20 cellular contexts compared by ENCODE assay signal in genomic region chr6:122161136-122161535, GRCh38.
DNase-seq lines count a peak whose midpoint lies in the region; ATAC-seq, FAIRE-seq and TF ChIP-seq lines count a peak whose summit lies in the region.
"Had no signal": no experiment of that assay in that cellular context is flagged by ENCODE, and none has a peak within 500 bp of the region (broad histone marks: within the 10 kb centered on the region; RNA-seq: fewer than 3 reads in every experiment).

No MANE protein-coding gene starts in this region.

- ATAC-seq in A549 (no peak), IMR-90 (ENCODE audit: low read depth) (no peak), upper lobe of right lung (no peak), GM18873 (IDR thresholded peaks at IDR 0.05; ENCODE audit: low FRiP score, unreplicated experiment) (no peak)
- ATAC-seq: CD8-positive, alpha-beta T cell had no signal

- H3K18ac ChIP-seq in IMR-90 (ENCODE audit: low read depth, low read length) = no peak overlapping the region

- no peak overlapping the region for H3K4me3 ChIP-seq in A549
- no peak overlapping the region for H3K4me3 ChIP-seq in IMR-90 (ENCODE audit: insufficient read depth, low read depth, low read length)
- H3K4me3 ChIP-seq in PC-9 = no peak overlapping the region
- H3K4me3 ChIP-seq in upper lobe of right lung = no peak overlapping the region
- H3K4me3 ChIP-seq: BLaER1 treated with 17β-estradiol and CSF1 and Interleukin-3, amounts not matched to agents 10 nM and 100 nM had no signal

- TF ChIP-seq CTCF in A549 (IDR thresholded peaks at IDR 0.05) = no peak
- no peak for TF ChIP-seq CTCF in IMR-90 (conservative IDR thresholded peaks at IDR 0.05; ENCODE audit: low read depth, low read length)
- TF ChIP-seq CTCF in PC-9 (conservative IDR thresholded peaks at IDR 0.05) = no peak
- no peak for TF ChIP-seq CTCF in upper lobe of right lung (IDR thresholded peaks at IDR 0.05)

- no peak overlapping the region for H2AK5ac ChIP-seq in IMR-90 (ENCODE audit: low read depth, low read length)

- in situ Hi-C loops in IMR-90 (cut with MboI; ENCODE audit: low sequenced_read_pairs) = no loop called here

- no peak overlapping the region for H4K8ac ChIP-seq in IMR-90 (ENCODE audit: low read depth in 2 of 2, low read length in 2 of 2)

- H4K20me1 ChIP-seq in IMR-90 (ENCODE audit: insufficient read depth, low read length) (no peaks in the 10 kb centered on the region), PC-9 (ENCODE audit: insufficient read depth) (no peaks in the 10 kb centered on the region)
- H4K20me1 ChIP-seq: BLaER1 treated with 17β-estradiol and CSF1 and Interleukin-3, amounts not matched to agents 10 nM and 100 nM had no signal

- POLR2A ChIA-PET in A549 (lab: Yijun Ruan, JAX) (no interaction called here), IMR-90 (lab: Charles Lee; ENCODE audit: unreplicated experiment) (no interaction called here), PC-9 (lab: Charles Lee; ENCODE audit: unreplicated experiment) (no interaction called here)

- H2AFZ ChIP-seq in IMR-90 (replicated peaks; ENCODE audit: low read length, poor library complexity) (no peak overlapping the region), PC-9 (peak overlapping the region; percentile 33; the same call in 1 of the 2 replicates)

- FAIRE-seq in A549 (lab: Jason Lieb, UNC) = no peak
- FAIRE-seq: A204.1, D721Med, G401.6, GM12891 had no signal

- no TSS peak for BruUV-seq in IMR-90 (replicated peaks; lab: Mats Ljungman, UMichigan)
- no TSS peak for BruUV-seq in PC-9 (replicated peaks; lab: Mats Ljungman, UMichigan)

- H2BK5ac ChIP-seq in IMR-90 (ENCODE audit: low read depth, low read length, poor library complexity, severe bottlenecking) = no peak overlapping the region

- WGBS in A549 (ENCODE audit: missing lambda C conversion rate) = 18% methylated on average over 5 of the region's 5 CpGs
- WGBS in IMR-90 (ENCODE audit: extremely low coverage in 2 of 2, insufficient read length in 1 of 2), 2 experiments = 45% methylated on average over 1 of the region's 5 CpGs; no CpG with 5 or more reads in 1 of the 2 experiments

- H3K56ac ChIP-seq in IMR-90 (ENCODE audit: extremely low read depth, insufficient read depth, low read length) = no peak overlapping the region

- no peaks in the 10 kb centered on the region for H3K79me1 ChIP-seq in IMR-90 (ENCODE audit: low read depth in 1 of 2, low read length in 2 of 2)

- H3K14ac ChIP-seq in IMR-90 (replicated peaks; ENCODE audit: low read depth, low read length) = no peak overlapping the region

- DNase-seq in A549 (ENCODE audit: low read depth in 1 of 2, low spot score in 1 of 2) = no peak
- DNase-seq in IMR-90 = no peak
- DNase-seq in PC-9 = no peak
- DNase-seq in upper lobe of right lung = no peak
- no peak for DNase-seq in stimulated activated CD4-positive, alpha-beta T cell treated with anti-CD3 and anti-CD28 coated beads, Interleukin-1b, Interleukin-23, amount 100 ng/mL, for 48 hours
- DNase-seq: 8988T; AML-193; Caco-2; Calu3; CD4-positive, alpha-beta T cell; CD8-positive, alpha-beta T cell; DMS79 treated with DMSO at 0.1 percent for 48 hours; GF-D8 had no signal

- H3K27me3 ChIP-seq in IMR-90 (ENCODE audit: control insufficient read depth, insufficient read depth, low read length) = no peaks in the 10 kb centered on the region
- H3K27me3 ChIP-seq in PC-9 (ENCODE audit: insufficient read depth, low read depth) = no peaks in the 10 kb centered on the region
- H3K27me3 ChIP-seq in upper lobe of right lung = no peaks in the 10 kb centered on the region
- H3K27me3 ChIP-seq: BLaER1 treated with 17β-estradiol and CSF1 and Interleukin-3, amounts not matched to agents 10 nM and 100 nM had no signal

- H2BK15ac ChIP-seq in IMR-90 (ENCODE audit: low read depth, low read length) = no peak overlapping the region

- no peaks in the 10 kb centered on the region for H3K9me1 ChIP-seq in IMR-90 (ENCODE audit: insufficient read depth, low read length)

- no peaks in the 10 kb centered on the region for H3K4me1 ChIP-seq in A549
- H3K4me1 ChIP-seq in IMR-90 (ENCODE audit: control insufficient read depth, insufficient read depth, low read length) = no peaks in the 10 kb centered on the region
- H3K4me1 ChIP-seq in PC-9 (replicated peaks; ENCODE audit: insufficient read depth) = no peaks in the 10 kb centered on the region
- no peaks in the 10 kb centered on the region for H3K4me1 ChIP-seq in upper lobe of right lung
- H3K4me1 ChIP-seq: BLaER1 treated with 17β-estradiol and CSF1 and Interleukin-3, amounts not matched to agents 10 nM and 100 nM; Caco-2 had no signal

- no peak overlapping the region for H4K5ac ChIP-seq in IMR-90 (ENCODE audit: low read depth, low read length)

- no peak overlapping the region for H4K91ac ChIP-seq in IMR-90 (ENCODE audit: insufficient read depth, low read depth, low read length)

- TF ChIP-seq POLR2A in A549 (IDR thresholded peaks at IDR 0.05; ENCODE audit: low read length) (no peak), IMR-90 (IDR thresholded peaks at IDR 0.05; ENCODE audit: low read depth, low read length) (no peak)

- H3K27ac ChIP-seq in A549 (no peak overlapping the region), IMR-90 (ENCODE audit: insufficient read depth, low read length) (no peak overlapping the region), PC-9 (no peak overlapping the region), upper lobe of right lung (no peak overlapping the region)
- H3K27ac ChIP-seq: BLaER1 treated with 17β-estradiol and CSF1 and Interleukin-3, amounts not matched to agents 10 nM and 100 nM; C4-2B had no signal

- intact Hi-C loops in IMR-90 (cut with micrococcal nuclease) (no loop called here), PC-9 (cut with micrococcal nuclease; ENCODE audit: unreplicated experiment) (no loop called here), upper lobe of right lung (cut with DNase I) (no loop called here)

- dilution Hi-C loops in IMR-90 (cut with HindIII; ENCODE audit: low sequenced_read_pairs, unreplicated experiment) = no loop called here

- no peak overlapping the region for H2BK120ac ChIP-seq in IMR-90 (ENCODE audit: low read depth, low read length)

- H2AK9ac ChIP-seq in IMR-90 (replicated peaks; ENCODE audit: low read depth, low read length, poor library complexity) = no peak overlapping the region

- H3K9me2 ChIP-seq in PC-9 (ENCODE audit: insufficient read depth) = no peaks in the 10 kb centered on the region; the same call in none of the 2 replicates

- H3K4ac ChIP-seq in IMR-90 (ENCODE audit: low read depth, low read length) = no peak overlapping the region

- H3K9ac ChIP-seq in IMR-90 (ENCODE audit: low read depth, low read length) = no peak overlapping the region
- H3K9ac ChIP-seq: BLaER1 treated with 17β-estradiol and CSF1 and Interleukin-3, amounts not matched to agents 10 nM and 100 nM had no signal

- TF ChIP-seq RAD21 in A549 (conservative IDR thresholded peaks at IDR 0.05 in 1 of 2, IDR thresholded peaks at IDR 0.05 in 1 of 2) = no peak
- no peak for TF ChIP-seq RAD21 in IMR-90 (IDR thresholded peaks at IDR 0.05; ENCODE audit: low read length)

- no peak overlapping the region for H2BK20ac ChIP-seq in IMR-90 (ENCODE audit: low read depth, low read length)

- H3K4me2 ChIP-seq in A549 (no peak overlapping the region), IMR-90 (ENCODE audit: low read depth, low read length) (no peak overlapping the region), PC-9 (no peak overlapping the region)
- H3K4me2 ChIP-seq: BLaER1 treated with 17β-estradiol and CSF1 and Interleukin-3, amounts not matched to agents 10 nM and 100 nM had no signal

- no peaks in the 10 kb centered on the region for H3F3A ChIP-seq in PC-9 (ENCODE audit: insufficient read depth, low read depth)

- no peaks in the 10 kb centered on the region for H3K79me2 ChIP-seq in PC-9 (ENCODE audit: low read depth)

- CTCF ChIA-PET in A549 (lab: Yijun Ruan, JAX) (no interaction called here), IMR-90 (lab: Yijun Ruan, JAX) (interaction anchor here (1.0 kb wide), 1 partner anchor 10 kb away, joined by 3 read pairs; no protein-coding TSS in a partner anchor), PC-9 (lab: Charles Lee) (no interaction called here)

- TF ChIP-seq EP300 in A549 (IDR thresholded peaks at IDR 0.05) = no peak

- no peaks in the 10 kb centered on the region for H3K9me3 ChIP-seq in A549
- no peaks in the 10 kb centered on the region for H3K9me3 ChIP-seq in IMR-90 (ENCODE audit: control insufficient read depth, insufficient read depth, low read length)
- no peaks in the 10 kb centered on the region for H3K9me3 ChIP-seq in PC-9 (ENCODE audit: insufficient read depth, low read depth)
- no peaks in the 10 kb centered on the region for H3K9me3 ChIP-seq in upper lobe of right lung
- H3K9me3 ChIP-seq: Caco-2 had no signal

- no peak overlapping the region for H3K23ac ChIP-seq in IMR-90 (ENCODE audit: low read depth, low read length)

- H3K36me3 ChIP-seq in IMR-90 (ENCODE audit: control insufficient read depth, insufficient read depth, low read length) (no peaks in the 10 kb centered on the region), PC-9 (ENCODE audit: low read depth) (no peaks in the 10 kb centered on the region), upper lobe of right lung (no peaks in the 10 kb centered on the region)
- H3K36me3 ChIP-seq: BLaER1 treated with 17β-estradiol and CSF1 and Interleukin-3, amounts not matched to agents 10 nM and 100 nM had no signal

TF ChIP-seq in A549, 52 proteins besides CTCF, POLR2A, EP300 and RAD21:
- TF ChIP-seq USF2 (IDR thresholded peaks at IDR 0.05) = no peak
- TF ChIP-seq MAFK (IDR thresholded peaks at IDR 0.05; ENCODE audit: partially characterized antibody) = peak; percentile 82

TF ChIP-seq in IMR-90, 13 proteins besides CTCF, POLR2A, EP300 and RAD21:
- peak; percentile 85 for TF ChIP-seq MAFK (IDR thresholded peaks at IDR 0.05; ENCODE audit: low read depth, low read length)
- no peak for TF ChIP-seq NFE2L2 (IDR thresholded peaks at IDR 0.05; ENCODE audit: low read depth, low read length)
- TF ChIP-seq RCOR1 (IDR thresholded peaks at IDR 0.05; ENCODE audit: insufficient replicate concordance, low read length) = no peak
